8 cellular contexts compared by ENCODE assay signal in genomic region chr20:13638496-13639477, GRCh38. TPM values are rescaled to one million over a fixed set of nuclear protein-coding genes. Genes with fewer than 3 reads are reported as not detected.
DNase-seq lines count a peak whose midpoint lies in the region; ATAC-seq and TF ChIP-seq lines count a peak whose summit lies in the region.

TSS of gene TASP1 (minus strand) at chr20:13638932. CDS start at chr20:13630078, 8,854 bp downstream.

- no peaks in the 10 kb centered on the region for H3K27me3 Mint-ChIP-seq in activated naive CD8-positive, alpha-beta T cell
- H3K27me3 Mint-ChIP-seq in glutamatergic neuron (ENCODE audit: unreplicated experiment) (no peaks in the 10 kb centered on the region), osteocyte (ENCODE audit: unreplicated experiment) (peaks cover 20% of the 10 kb centered on the region)

- H3K4me3 ChIP-seq in GM08714 (ENCODE audit: low read length) (peak within 1 kb of the TSS; percentile 88), thymus (ENCODE audit: low read length) (peak within 1 kb of the TSS; percentile 66)

- H3K4me1 ChIP-seq in thymus (ENCODE audit: control insufficient read depth, insufficient read depth, low read length) = peaks cover 3% of the 10 kb centered on the region

- TF ChIP-seq CTCF in glutamatergic neuron (IDR thresholded peaks at IDR 0.05; ENCODE audit: partially characterized antibody, unreplicated experiment) (no peak), osteocyte (IDR thresholded peaks at IDR 0.05) (no peak)

- H3K27ac ChIP-seq in thymus (ENCODE audit: low read depth) = peak within 1 kb of the TSS; percentile 61

- peak within 1 kb of the TSS; percentile 95 for H3K4me3 Mint-ChIP-seq in activated naive CD8-positive, alpha-beta T cell
- H3K4me3 Mint-ChIP-seq in glutamatergic neuron (ENCODE audit: unreplicated experiment) (peak within 1 kb of the TSS; percentile 95), osteocyte (ENCODE audit: unreplicated experiment) (peak within 1 kb of the TSS; percentile 98)

- H3K36me3 ChIP-seq in thymus (ENCODE audit: control insufficient read depth, insufficient read depth) = no peaks in the 10 kb centered on the region

- DNase-seq in NCI-H1092 (lab: John Stamatoyannopoulos, UW) (peak; percentile 96), glutamatergic neuron (peak; percentile 94), osteocyte (ENCODE audit: extremely low spot score, unreplicated experiment) (peak; percentile 97)

- peak within 1 kb of the TSS; percentile 13 for H3K27ac Mint-ChIP-seq in activated naive CD8-positive, alpha-beta T cell
- peak within 1 kb of the TSS; percentile 33 for H3K27ac Mint-ChIP-seq in glutamatergic neuron (ENCODE audit: unreplicated experiment)
- H3K27ac Mint-ChIP-seq in osteocyte (ENCODE audit: unreplicated experiment) = peak within 1 kb of the TSS; percentile 91

- 2% methylated on average over 59 of the region's 59 CpGs for WGBS in thymus

- peaks cover 26% of the 10 kb centered on the region for H3K4me1 Mint-ChIP-seq in activated naive CD8-positive, alpha-beta T cell (ENCODE audit: low read depth)
- no peaks in the 10 kb centered on the region for H3K4me1 Mint-ChIP-seq in glutamatergic neuron (ENCODE audit: low read depth, unreplicated experiment)
- peaks cover 14% of the 10 kb centered on the region for H3K4me1 Mint-ChIP-seq in osteocyte (ENCODE audit: unreplicated experiment)

- H3K36me3 Mint-ChIP-seq in activated naive CD8-positive, alpha-beta T cell = no peaks in the 10 kb centered on the region
- H3K36me3 Mint-ChIP-seq in glutamatergic neuron (ENCODE audit: unreplicated experiment) (no peaks in the 10 kb centered on the region), osteocyte (ENCODE audit: unreplicated experiment) (no peaks in the 10 kb centered on the region)

- no peaks in the 10 kb centered on the region for H3K9me3 Mint-ChIP-seq in activated naive CD8-positive, alpha-beta T cell (ENCODE audit: low read depth)
- H3K9me3 Mint-ChIP-seq in glutamatergic neuron (ENCODE audit: unreplicated experiment) = no peaks in the 10 kb centered on the region
- no peaks in the 10 kb centered on the region for H3K9me3 Mint-ChIP-seq in osteocyte (ENCODE audit: unreplicated experiment)

- no peaks in the 10 kb centered on the region for H3K9me3 ChIP-seq in thymus (ENCODE audit: control insufficient read depth)

- H3K27me3 ChIP-seq in thymus (ENCODE audit: control insufficient read depth, insufficient read depth) = no peaks in the 10 kb centered on the region

- ATAC-seq in HG02588 (IDR thresholded peaks at IDR 0.05; ENCODE audit: unreplicated experiment) (peak; percentile 100), SK-N-SH treated with all-trans-retinoic acid at 6 μM for 48 hours (peak; percentile 100)

TF ChIP-seq in SK-N-SH treated with all-trans-retinoic acid at 6 μM for 48 hours, 23 proteins besides CTCF, POLR2A, EP300 and RAD21:
- TF ChIP-seq CREB5 (CRISPR knock-in tag; IDR thresholded peaks at IDR 0.05; ENCODE audit: low read depth) = no peak
- TF ChIP-seq POU6F1 (CRISPR knock-in tag; IDR thresholded peaks at IDR 0.05; ENCODE audit: borderline replicate concordance, low read depth) = no peak
- TF ChIP-seq ZFP3 (CRISPR knock-in tag; IDR thresholded peaks at IDR 0.05) = no peak
- TF ChIP-seq BACH2 (CRISPR knock-in tag; IDR thresholded peaks at IDR 0.05; ENCODE audit: borderline replicate concordance) = no peak
- no peak for TF ChIP-seq TOX (CRISPR knock-in tag; IDR thresholded peaks at IDR 0.05; ENCODE audit: borderline replicate concordance)

RNA-seq across cellular contexts. Expression of gene TASP1, which starts in this region (rescaled TPM):
- total RNA-seq in glutamatergic neuron (ENCODE audit: unreplicated experiment) (13.5 TPM), osteocyte (9.0 and 10.9 TPM in 2 replicates)
- 19.9 TPM for polyA plus RNA-seq in thymus

Comparison
In these comparisons a context has a peak if more than half of its experiments do, and no peak if none do; other contexts are left out.
1. Peak in every context shown above with its lines: DNase-seq, ATAC-seq, H3K4me3 ChIP-seq and H3K27ac ChIP-seq.
2. H3K27ac Mint-ChIP-seq: peak in every context shown above with its lines; median percentile 91 in osteocyte; 33 in glutamatergic neuron; 13 in activated naive CD8-positive, alpha-beta T cell.